9 cellular contexts compared by ENCODE assay signal in the genomic region with DNA sequence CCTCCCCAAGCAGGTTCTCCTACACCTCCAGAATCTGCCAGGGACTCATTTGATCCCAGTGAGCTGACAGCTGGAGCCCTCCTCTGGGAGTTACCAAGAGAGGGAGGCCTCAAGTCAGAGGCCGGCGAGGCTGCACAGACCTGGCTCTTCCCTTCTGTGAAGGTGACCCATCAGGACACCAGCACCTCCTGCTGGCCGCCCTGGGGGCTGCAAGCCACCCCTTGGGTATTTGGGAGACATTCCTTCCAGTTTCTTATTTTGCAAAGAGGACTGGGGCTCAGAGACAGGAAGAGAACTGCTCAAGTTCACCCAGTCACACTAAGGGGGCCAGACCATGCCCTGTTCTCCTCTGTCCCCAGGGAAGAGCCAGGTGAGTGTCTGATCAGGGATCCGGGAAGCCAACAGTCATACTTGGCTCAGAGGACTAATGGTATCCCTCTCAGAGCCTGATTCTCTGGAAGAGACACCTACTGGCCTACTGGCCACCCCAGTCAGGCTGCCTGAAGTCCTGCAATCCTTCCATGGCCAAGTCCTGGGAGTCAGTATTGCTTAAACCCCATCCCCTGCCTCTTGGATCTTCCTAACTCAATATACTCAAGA. TPM values are rescaled to one million over a fixed set of nuclear protein-coding genes. Genes with fewer than 3 reads are reported as not detected.
DNase-seq lines count a peak whose midpoint lies in the region; ATAC-seq and TF ChIP-seq lines count a peak whose summit lies in the region.
"Had no signal": no experiment of that assay in that cellular context is flagged by ENCODE, and none has a peak within 500 bp of the region (broad histone marks: within the 10 kb centered on the region; RNA-seq: fewer than 3 reads in every experiment).

No MANE protein-coding gene starts in this region.

- peak; percentile 46 for ATAC-seq in naive thymus-derived CD4-positive, alpha-beta T cell

- H3K36me3 Mint-ChIP-seq in naive thymus-derived CD4-positive, alpha-beta T cell, result no peaks in the 10 kb centered on the region
- H3K36me3 Mint-ChIP-seq in activated T-helper 1 cell treated with anti-CD3 and anti-CD28 coated beads, Interleukin-12 subunit alpha, Interleukin-12 subunit beta, Interleukin-2, Interleukin-4 antibody, amounts not matched to agents 30 ng/mL and 10 ng/mL and 1 ng/mL, durations not matched to agents 14 hours and 24 hours and 36 hours (ENCODE audit: low read depth), result no peaks in the 10 kb centered on the region

- CTCF ChIA-PET in naive thymus-derived CD4-positive, alpha-beta T cell (lab: Charles Lee), result no interaction called here

- H3K4me3 ChIP-seq in Karpas-422 (ENCODE audit: low read length) (no peak overlapping the region), cardiac fibroblast (replicated peaks in 1 of 2; ENCODE audit: low read depth in 2 of 2, low read length in 2 of 2) (no peak overlapping the region)
- H3K4me3 ChIP-seq in naive thymus-derived CD4-positive, alpha-beta T cell (ENCODE audit: low read length), result no peak overlapping the region

- no peaks in the 10 kb centered on the region for H3K9me3 ChIP-seq in Karpas-422 (ENCODE audit: low read length)
- no peaks in the 10 kb centered on the region for H3K9me3 ChIP-seq in naive thymus-derived CD4-positive, alpha-beta T cell (ENCODE audit: control insufficient read depth in 2 of 3, low read length in 3 of 3)

- POLR2A ChIA-PET in naive thymus-derived CD4-positive, alpha-beta T cell (lab: Charles Lee), result no interaction called here

- H3K9me2 ChIP-seq in Karpas-422 (replicated peaks; ENCODE audit: insufficient read depth, low read length), result no peaks in the 10 kb centered on the region

- H3K9me3 Mint-ChIP-seq in naive thymus-derived CD4-positive, alpha-beta T cell, result peaks cover 0 to 3% (median 0%) of the 10 kb centered on the region in 11 donors
- H3K9me3 Mint-ChIP-seq in activated T-helper 1 cell treated with anti-CD3 and anti-CD28 coated beads, Interleukin-12 subunit alpha, Interleukin-12 subunit beta, Interleukin-2, Interleukin-4 antibody, amounts not matched to agents 30 ng/mL and 10 ng/mL and 1 ng/mL, durations not matched to agents 14 hours and 24 hours and 36 hours, result no peaks in the 10 kb centered on the region

- H3K4me2 ChIP-seq in Karpas-422 (ENCODE audit: low read depth, low read length, poor library complexity, severe bottlenecking), result no peak overlapping the region

- H3K27me3 Mint-ChIP-seq in naive thymus-derived CD4-positive, alpha-beta T cell, result peaks cover 34 to 51% (median 43%) of the 10 kb centered on the region in 5 donors
- H3K27me3 Mint-ChIP-seq in activated T-helper 1 cell treated with anti-CD3 and anti-CD28 coated beads, Interleukin-12 subunit alpha, Interleukin-12 subunit beta, Interleukin-2, Interleukin-4 antibody, amounts not matched to agents 30 ng/mL and 10 ng/mL and 1 ng/mL, durations not matched to agents 14 hours and 24 hours and 36 hours (ENCODE audit: insufficient read depth), result peaks cover 7% of the 10 kb centered on the region

- no peak overlapping the region for H3K27ac ChIP-seq in Karpas-422 (ENCODE audit: low read length)
- H3K27ac ChIP-seq in naive thymus-derived CD4-positive, alpha-beta T cell (ENCODE audit: low read depth, low read length), result no peak overlapping the region

- peak; percentile 57 for DNase-seq in ELF-1 (ENCODE audit: low read depth, low spot score)
- peak; percentile 69 for DNase-seq in Karpas-422
- DNase-seq in cardiac fibroblast (ENCODE audit: low read depth in 2 of 2), result no peak
- peak in 1 of 9 donors; percentile 23 for DNase-seq in naive thymus-derived CD4-positive, alpha-beta T cell
- no peak for DNase-seq in SKM-1 (lab: John Stamatoyannopoulos, UW; ENCODE audit: unreplicated experiment)
- DNase-seq in ecto neural progenitor cell (ENCODE audit: low spot score), result no peak
- no peak for DNase-seq in activated T-helper 1 cell treated with anti-CD3 and anti-CD28 coated beads, Interleukin-12 subunit alpha, Interleukin-12 subunit beta, Interleukin-2, Interleukin-4 antibody, amounts not matched to agents 30 ng/mL and 10 ng/mL and 1 ng/mL, durations not matched to agents 14 hours and 24 hours and 36 hours (ENCODE audit: low spot score)
- DNase-seq in cerebellar nuclear complex (lab: John Stamatoyannopoulos, UW), result no peak

- no peaks in the 10 kb centered on the region for H3K4me1 ChIP-seq in Karpas-422 (ENCODE audit: low read length)
- H3K4me1 ChIP-seq in naive thymus-derived CD4-positive, alpha-beta T cell (ENCODE audit: control insufficient read depth in 2 of 2, insufficient read depth in 2 of 2, low read length in 2 of 2), result no peaks in the 10 kb centered on the region

- no peaks in the 10 kb centered on the region for H4K20me1 ChIP-seq in Karpas-422 (ENCODE audit: insufficient read depth, low read depth, low read length)

- peak; percentile 40 for TF ChIP-seq CTCF in cardiac fibroblast (IDR thresholded peaks at IDR 0.05; ENCODE audit: low read depth, low read length)

- no peaks in the 10 kb centered on the region for H3K36me3 ChIP-seq in Karpas-422 (ENCODE audit: insufficient read depth, low read length)
- H3K36me3 ChIP-seq in naive thymus-derived CD4-positive, alpha-beta T cell (ENCODE audit: control insufficient read depth in 2 of 3, insufficient read depth in 3 of 3, low read length in 3 of 3), result no peaks in the 10 kb centered on the region

- peaks cover 0 to 15% (median 8%) of the 10 kb centered on the region in 7 donors for H3K4me1 Mint-ChIP-seq in naive thymus-derived CD4-positive, alpha-beta T cell
- no peaks in the 10 kb centered on the region for H3K4me1 Mint-ChIP-seq in activated T-helper 1 cell treated with anti-CD3 and anti-CD28 coated beads, Interleukin-12 subunit alpha, Interleukin-12 subunit beta, Interleukin-2, Interleukin-4 antibody, amounts not matched to agents 30 ng/mL and 10 ng/mL and 1 ng/mL, durations not matched to agents 14 hours and 24 hours and 36 hours (ENCODE audit: low read depth)

- H3K27me3 ChIP-seq in Karpas-422 (ENCODE audit: low read length), result no peaks in the 10 kb centered on the region
- H3K27me3 ChIP-seq in naive thymus-derived CD4-positive, alpha-beta T cell (ENCODE audit: control insufficient read depth in 2 of 2, insufficient read depth in 2 of 2, low read length in 2 of 2), result peaks cover 0 to 3% of the 10 kb centered on the region in 2 donors

- no peak overlapping the region for H3K27ac Mint-ChIP-seq in naive thymus-derived CD4-positive, alpha-beta T cell
- no peak overlapping the region for H3K27ac Mint-ChIP-seq in activated T-helper 1 cell treated with anti-CD3 and anti-CD28 coated beads, Interleukin-12 subunit alpha, Interleukin-12 subunit beta, Interleukin-2, Interleukin-4 antibody, amounts not matched to agents 30 ng/mL and 10 ng/mL and 1 ng/mL, durations not matched to agents 14 hours and 24 hours and 36 hours

- no peak overlapping the region for H3K9ac ChIP-seq in Karpas-422 (ENCODE audit: low read length)

- no peaks in the 10 kb centered on the region for H3K79me2 ChIP-seq in Karpas-422 (ENCODE audit: low read length)

- intact Hi-C loops in naive thymus-derived CD4-positive, alpha-beta T cell (cut with micrococcal nuclease), result no loop called here
- intact Hi-C loops in activated T-helper 1 cell treated with anti-CD3 and anti-CD28 coated beads, Interleukin-12 subunit alpha, Interleukin-12 subunit beta, Interleukin-2, Interleukin-4 antibody, amounts not matched to agents 30 ng/mL and 10 ng/mL and 1 ng/mL, durations not matched to agents 14 hours and 24 hours and 36 hours (cut with micrococcal nuclease), result no loop called here

- H2AFZ ChIP-seq in Karpas-422 (ENCODE audit: low read length), result no peak overlapping the region

- H3K4me3 Mint-ChIP-seq in naive thymus-derived CD4-positive, alpha-beta T cell, result no peak overlapping the region
- no peak overlapping the region for H3K4me3 Mint-ChIP-seq in activated T-helper 1 cell treated with anti-CD3 and anti-CD28 coated beads, Interleukin-12 subunit alpha, Interleukin-12 subunit beta, Interleukin-2, Interleukin-4 antibody, amounts not matched to agents 30 ng/mL and 10 ng/mL and 1 ng/mL, durations not matched to agents 14 hours and 24 hours and 36 hours

RNA-seq across cellular contexts. Expression of gene RIC3, which starts 40.5 kb away (rescaled TPM):
- not detected in 2 replicates for total RNA-seq in Karpas-422 (2014; rRNA removed; shearing (Covaris generic); ENCODE audit: low replicate concordance)
- 10 to 100 TPM in 4 of 5 experiments, 1 to 10 TPM in 1; 7.3 to 66.9 (median 34.4) TPM for total RNA-seq in naive thymus-derived CD4-positive, alpha-beta T cell
- polyA plus RNA-seq in naive thymus-derived CD4-positive, alpha-beta T cell, result 1 to 10 TPM; 2.5 to 2.8 TPM
- 4.7 and 7.4 TPM in 2 replicates for total RNA-seq in activated T-helper 1 cell treated with anti-CD3 and anti-CD28 coated beads, Interleukin-12 subunit alpha, Interleukin-12 subunit beta, Interleukin-2, Interleukin-4 antibody, amounts not matched to agents 30 ng/mL and 10 ng/mL and 1 ng/mL, durations not matched to agents 14 hours and 24 hours and 36 hours

RNA-seq across cellular contexts. Expression of gene LMO1, which starts 54.4 kb away (rescaled TPM):
- total RNA-seq in Karpas-422 (2014; rRNA removed; shearing (Covaris generic); ENCODE audit: low replicate concordance), result not detected in 2 replicates
- not detected for total RNA-seq in naive thymus-derived CD4-positive, alpha-beta T cell
- not detected for polyA plus RNA-seq in naive thymus-derived CD4-positive, alpha-beta T cell
- not detected in 2 replicates for total RNA-seq in activated T-helper 1 cell treated with anti-CD3 and anti-CD28 coated beads, Interleukin-12 subunit alpha, Interleukin-12 subunit beta, Interleukin-2, Interleukin-4 antibody, amounts not matched to agents 30 ng/mL and 10 ng/mL and 1 ng/mL, durations not matched to agents 14 hours and 24 hours and 36 hours
- total RNA-seq: mononuclear cell had no signal

Comparison
In these comparisons a context has a peak if more than half of its experiments do, and no peak if none do; other contexts are left out.
1. DNase-seq: peak in ELF-1 (single experiment) and Karpas-422 (single experiment); none in cardiac fibroblast (0 of 2), SKM-1 (single experiment), ecto neural progenitor cell (single experiment), activated T-helper 1 cell treated with anti-CD3 and anti-CD28 coated beads, Interleukin-12 subunit alpha, Interleukin-12 subunit beta, Interleukin-2, Interleukin-4 antibody, amounts not matched to agents 30 ng/mL and 10 ng/mL and 1 ng/mL, durations not matched to agents 14 hours and 24 hours and 36 hours (single experiment) and cerebellar nuclear complex (0 of 2).